ENCODE assay signal across 8 cellular contexts in the genomic region with DNA sequence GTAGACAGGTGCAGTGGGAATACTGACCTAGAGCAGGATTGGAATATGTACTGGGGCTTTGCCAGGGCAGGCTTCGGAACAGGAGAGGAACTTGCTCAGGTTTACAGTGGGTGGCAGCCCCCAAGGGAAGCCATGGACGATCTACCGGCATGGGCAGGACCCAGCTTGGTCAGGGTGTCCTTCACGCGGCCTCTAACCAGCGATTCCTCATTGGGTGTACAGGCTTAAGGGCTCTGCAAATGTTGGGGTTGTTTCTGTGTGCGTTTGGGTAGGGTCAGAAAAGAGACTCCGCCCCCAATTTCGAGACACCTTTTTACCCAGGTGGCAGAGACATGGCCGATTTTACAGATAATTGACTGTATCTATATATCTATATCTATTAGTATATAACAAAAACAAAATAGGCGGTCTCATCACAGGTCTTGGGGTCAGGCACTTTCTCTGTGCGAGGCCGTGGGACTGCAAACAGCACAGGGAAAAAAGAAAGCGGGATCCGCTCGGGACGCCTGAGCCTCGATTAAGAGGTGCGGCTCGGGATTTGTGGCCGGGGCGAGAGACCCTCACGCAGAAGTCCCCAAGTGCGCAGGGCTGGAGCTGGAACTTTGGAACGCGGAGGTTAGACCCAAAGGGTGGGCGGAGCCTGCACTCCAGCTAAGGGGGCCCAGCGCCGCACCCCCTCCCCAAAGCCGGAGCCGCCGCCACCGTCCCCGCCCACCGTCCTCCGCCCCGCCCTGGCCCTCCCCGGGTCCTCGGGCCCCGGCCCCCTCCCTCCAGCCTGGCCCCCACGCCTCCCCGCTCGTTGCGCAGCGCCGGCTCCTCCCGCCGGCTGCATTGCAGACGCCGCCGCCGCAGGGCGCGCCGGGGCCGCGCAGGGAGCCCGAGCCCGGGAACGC.
DNase-seq lines count a peak whose midpoint lies in the region; TF ChIP-seq lines count a peak whose summit lies in the region.

No MANE protein-coding gene starts in this region.

- peak overlapping the region; percentile 69 for H3K4me2 ChIP-seq in neural progenitor cell

- H2AFZ ChIP-seq in neural progenitor cell (replicated peaks) = no peak overlapping the region

- peaks cover 40% of the 10 kb centered on the region for H3F3A ChIP-seq in neural progenitor cell (ENCODE audit: low read depth)

- intact Hi-C loops in colonic mucosa (cut with DNase I) = no loop called here

- peaks cover 16% of the 10 kb centered on the region for H3K27me3 Mint-ChIP-seq in neural progenitor cell (ENCODE audit: insufficient read depth, low read depth)

- H4K20me1 ChIP-seq in neural progenitor cell (ENCODE audit: low read depth) = peaks cover 21% of the 10 kb centered on the region

- H3K9ac ChIP-seq in colonic mucosa (ENCODE audit: low read depth in 2 of 2, low read length in 2 of 2) = peak overlapping the region in 1 of 2 donors; percentile 56
- no peak overlapping the region for H3K9ac ChIP-seq in neural progenitor cell

- peaks cover 40% of the 10 kb centered on the region for H3K4me1 Mint-ChIP-seq in neural progenitor cell

- H3K27ac ChIP-seq in colonic mucosa (no peak overlapping the region), neural progenitor cell (no peak overlapping the region)

- peak overlapping the region; percentile 30 for H3K4me3 ChIP-seq in colonic mucosa
- H3K4me3 ChIP-seq in neural progenitor cell = peak overlapping the region; percentile 42

- H3K79me2 ChIP-seq in neural progenitor cell (ENCODE audit: low read depth) = no peaks in the 10 kb centered on the region

- in situ Hi-C loops in G401 (cut with HindIII; ENCODE audit: low sequenced_read_pairs) = no loop called here

- H3K9me3 ChIP-seq in colonic mucosa (no peaks in the 10 kb centered on the region), neural progenitor cell (ENCODE audit: low read depth) (peaks cover 7% of the 10 kb centered on the region)

- peak overlapping the region; percentile 91 for H3K4me3 Mint-ChIP-seq in neural progenitor cell

- H3K36me3 ChIP-seq in colonic mucosa = no peaks in the 10 kb centered on the region
- H3K36me3 ChIP-seq in neural progenitor cell = no peaks in the 10 kb centered on the region

- H3K4me1 ChIP-seq in colonic mucosa = no peaks in the 10 kb centered on the region
- peaks cover 14% of the 10 kb centered on the region for H3K4me1 ChIP-seq in neural progenitor cell

- peak; percentile 47 for DNase-seq in G401 (ENCODE audit: low spot score)
- peak; percentile 54 for DNase-seq in NCI-H345 treated with DMSO at 0.1 percent for 48 hours (lab: John Stamatoyannopoulos, UW; ENCODE audit: unreplicated experiment)
- DNase-seq in colonic mucosa = peak; percentile 26
- peak; percentile 80 for DNase-seq in neural progenitor cell (ENCODE audit: low spot score)
- no peak for DNase-seq in kidney glomerular epithelial cell (lab: John Stamatoyannopoulos, UW)
- no peak for DNase-seq in NCI-H1694 treated with DMSO at 0.1 percent for 48 hours (lab: John Stamatoyannopoulos, UW)
- DNase-seq in stimulated activated CD4-positive, alpha-beta T cell treated with anti-CD3 and anti-CD28 coated beads, Interleukin-1b, Interleukin-23, amount 100 ng/mL, for 48 hours = no peak
- no peak for DNase-seq in midbrain (lab: John Stamatoyannopoulos, UW)

- peaks cover 2% of the 10 kb centered on the region for H3K9me3 Mint-ChIP-seq in neural progenitor cell

- no peaks in the 10 kb centered on the region for H3K27me3 ChIP-seq in colonic mucosa
- H3K27me3 ChIP-seq in neural progenitor cell = peaks cover 74% of the 10 kb centered on the region

- peak overlapping the region; percentile 78 for H3K27ac Mint-ChIP-seq in neural progenitor cell

- H3K36me3 Mint-ChIP-seq in neural progenitor cell = peaks cover 12% of the 10 kb centered on the region

- TF ChIP-seq CTCF in colonic mucosa (IDR thresholded peaks at IDR 0.05) (no peak), neural progenitor cell (IDR thresholded peaks at IDR 0.05) (no peak)

Comparison
In these comparisons a context has a peak if more than half of its experiments do, and no peak if none do; other contexts are left out.
1. DNase-seq: peak in G401 (single experiment), NCI-H345 treated with DMSO at 0.1 percent for 48 hours (single experiment), colonic mucosa (single experiment) and neural progenitor cell (single experiment); none in kidney glomerular epithelial cell (single experiment), NCI-H1694 treated with DMSO at 0.1 percent for 48 hours (single experiment), stimulated activated CD4-positive, alpha-beta T cell treated with anti-CD3 and anti-CD28 coated beads, Interleukin-1b, Interleukin-23, amount 100 ng/mL, for 48 hours (single experiment) and midbrain (single experiment).